In genomic region chr10:129971381-129972144, GRCh38 we compare ENCODE assay signal across 8 cellular contexts. TPM values are rescaled to one million over a fixed set of nuclear protein-coding genes. Genes with fewer than 3 reads are reported as not detected.
DNase-seq lines count a peak whose midpoint lies in the region; ATAC-seq, FAIRE-seq and TF ChIP-seq lines count a peak whose summit lies in the region.

No MANE protein-coding gene starts in this region.

- no peak overlapping the region for H3K9ac ChIP-seq in SK-N-MC (ENCODE audit: insufficient read length)

- CTCF ChIA-PET in Caco-2 (lab: Charles Lee): interaction anchor here (0.6 to 1.2 kb wide), 3 partner anchors 48 to 253 kb away, joined by 3 to 14 read pairs (median 4); no protein-coding TSS in a partner anchor

- no peaks in the 10 kb centered on the region for H3K36me3 Mint-ChIP-seq in Caco-2 (ENCODE audit: insufficient read depth, unreplicated experiment)
- peaks cover 15% of the 10 kb centered on the region for H3K36me3 Mint-ChIP-seq in effector memory CD8-positive, alpha-beta T cell (ENCODE audit: insufficient read depth)

- BruUV-seq in Caco-2 (replicated peaks; lab: Mats Ljungman, UMichigan): no TSS peak

- DNase-seq in Caco-2 (peak in 1 of 2 experiments; percentile 80), H7 (peak; percentile 95), SK-N-MC (ENCODE audit: low read depth, low spot score) (no peak), mucosa of descending colon (peak in 2 of 3 donors; percentile 57 to 72), tibial artery (peak; percentile 55 to 69), mesenteric fat pad (ENCODE audit: low spot score) (no peak), GM12891 (ENCODE audit: insufficient read length, low spot score) (no peak)
- no peak for DNase-seq in effector memory CD8-positive, alpha-beta T cell

- H3K36me3 ChIP-seq in Caco-2 (ENCODE audit: control insufficient read depth, insufficient read depth, low read length) (no peaks in the 10 kb centered on the region), H7 (replicated peaks; ENCODE audit: control insufficient read depth, insufficient read depth, low read length) (no peaks in the 10 kb centered on the region), SK-N-MC (ENCODE audit: insufficient read depth, low read length) (no peaks in the 10 kb centered on the region), mucosa of descending colon (ENCODE audit: low read depth) (no peaks in the 10 kb centered on the region), tibial artery (no peaks in the 10 kb centered on the region)

- peak overlapping the region; percentile 52 for H3K4me3 Mint-ChIP-seq in Caco-2 (ENCODE audit: unreplicated experiment)
- H3K4me3 Mint-ChIP-seq in effector memory CD8-positive, alpha-beta T cell: peak overlapping the region; percentile 64 to 67

- peaks cover 19% of the 10 kb centered on the region for H3K27me3 Mint-ChIP-seq in Caco-2 (ENCODE audit: insufficient read depth, unreplicated experiment)
- peaks cover 68 to 78% of the 10 kb centered on the region in 2 donors for H3K27me3 Mint-ChIP-seq in effector memory CD8-positive, alpha-beta T cell

- FAIRE-seq in GM12891 (lab: Jason Lieb, UNC): no peak

- H3K27ac ChIP-seq in SK-N-MC (no peak overlapping the region), tibial artery (no peak overlapping the region)

- intact Hi-C loops in Caco-2 (cut with micrococcal nuclease; ENCODE audit: unreplicated experiment): loop anchor here (1.0 to 2.0 kb wide), 3 partner anchors 82 to 941 kb away; no protein-coding TSS in a partner anchor
- intact Hi-C loops in mucosa of descending colon (cut with DNase I, micrococcal nuclease): no loop called here
- intact Hi-C loops in tibial artery (cut with DNase I; ENCODE audit: low total_unique reads): loop anchor here (5.0 to 10.0 kb wide), 2 partner anchors 163 to 939 kb away; partner anchors contain the start of gene GLRX3

- no peaks in the 10 kb centered on the region for H3K4me1 Mint-ChIP-seq in Caco-2 (ENCODE audit: low read depth, unreplicated experiment)
- H3K4me1 Mint-ChIP-seq in effector memory CD8-positive, alpha-beta T cell (ENCODE audit: low read depth in 2 of 2): peaks cover 4 to 5% of the 10 kb centered on the region in 2 donors

- no peak overlapping the region for H3K27ac Mint-ChIP-seq in Caco-2 (ENCODE audit: unreplicated experiment)
- no peak overlapping the region for H3K27ac Mint-ChIP-seq in effector memory CD8-positive, alpha-beta T cell

- peak overlapping the region; percentile 52 for H3K4me3 ChIP-seq in Caco-2 (ENCODE audit: low read depth, low read length)
- H3K4me3 ChIP-seq in H7 (ENCODE audit: insufficient read depth, low read depth, low read length): peak overlapping the region; percentile 34
- peak overlapping the region; percentile 79 for H3K4me3 ChIP-seq in SK-N-MC
- H3K4me3 ChIP-seq in mucosa of descending colon: no peak overlapping the region
- peak overlapping the region; percentile 27 to 42 for H3K4me3 ChIP-seq in tibial artery

- TF ChIP-seq CTCF in Caco-2 (IDR thresholded peaks at IDR 0.05; ENCODE audit: insufficient read depth in 1 of 2, low read depth in 1 of 2, low read length in 1 of 2, severe bottlenecking in 1 of 2, unreplicated experiment in 1 of 2) (peak; percentile 50), mucosa of descending colon (IDR thresholded peaks at IDR 0.05) (peak; percentile 40), tibial artery (IDR thresholded peaks at IDR 0.05) (peak; percentile 43 to 59)

- H3K27me3 ChIP-seq in Caco-2 (replicated peaks; ENCODE audit: control insufficient read depth, insufficient read depth, low read length): 0 out of 2 replicates have a peak, but pooled peaks cover 1% of the 10 kb centered on the region
- H3K27me3 ChIP-seq in H7 (ENCODE audit: control insufficient read depth, insufficient read depth, low read length): peaks cover 78% of the 10 kb centered on the region
- peaks cover 0 to 94% of the 10 kb centered on the region in 2 donors for H3K27me3 ChIP-seq in tibial artery

- no peak for ATAC-seq in effector memory CD8-positive, alpha-beta T cell (replicated peaks)
- peak; percentile 88 for ATAC-seq in mucosa of descending colon

- H3K4me1 ChIP-seq in Caco-2: peaks cover 11% of the 10 kb centered on the region; the same call in 1 of the 2 replicates
- peaks cover 9% of the 10 kb centered on the region for H3K4me1 ChIP-seq in mucosa of descending colon (ENCODE audit: low read depth)
- peaks cover 0 to 55% (median 33%) of the 10 kb centered on the region in 4 donors for H3K4me1 ChIP-seq in tibial artery

- H3K9me3 ChIP-seq in Caco-2 (0 out of 2 replicates have a peak, but pooled peaks cover 3% of the 10 kb centered on the region), SK-N-MC (ENCODE audit: low read depth, low read length) (no peaks in the 10 kb centered on the region), mucosa of descending colon (no peaks in the 10 kb centered on the region), tibial artery (no peaks in the 10 kb centered on the region)

- no peaks in the 10 kb centered on the region for H3K9me3 Mint-ChIP-seq in Caco-2 (ENCODE audit: unreplicated experiment)
- no peaks in the 10 kb centered on the region for H3K9me3 Mint-ChIP-seq in effector memory CD8-positive, alpha-beta T cell

- POLR2A ChIA-PET in Caco-2 (lab: Charles Lee): no interaction called here

- TF ChIP-seq POLR2A in GM12891 (IDR thresholded peaks at IDR 0.05; ENCODE audit: low read depth, low read length): no peak

TF ChIP-seq in GM12891, 5 proteins besides CTCF, POLR2A, EP300 and RAD21:
- no peak for TF ChIP-seq PAX5 (IDR thresholded peaks at IDR 0.05; ENCODE audit: insufficient read depth, low read length, severe bottlenecking)
- no peak for TF ChIP-seq POU2F2 (IDR thresholded peaks at IDR 0.05; ENCODE audit: low read depth, low read length)
- no peak for TF ChIP-seq POLR2AphosphoS5 (IDR thresholded peaks at IDR 0.05; ENCODE audit: low read depth, low read length)
- no peak for TF ChIP-seq SPI1 (IDR thresholded peaks at IDR 0.05; ENCODE audit: low read depth, low read length)
- TF ChIP-seq TAF1 (IDR thresholded peaks at IDR 0.05; ENCODE audit: low read depth, low read length): no peak

RNA-seq across cellular contexts. Expression of gene EBF3, which starts 7.5 kb away (rescaled TPM):
- total RNA-seq in Caco-2 (2022) (0.63 and 0.79 TPM in 2 replicates), mucosa of descending colon (1 to 10 TPM in 1 of 3 donors, under 1 TPM in 2; 0.23 to 2.8 (median 0.89) TPM), mesenteric fat pad (28.6 TPM)
- 0.76 and 1.4 TPM in 2 replicates for total RNA-seq in H7 (2014; rRNA removed; shearing (Covaris generic))
- polyA plus RNA-seq in GM12891 (2012; ENCODE audit: low read depth, missing spikeins): not detected

Comparison
In these comparisons a context has a peak if more than half of its experiments do, and no peak if none do; other contexts are left out.
1. DNase-seq: peak in H7 (single experiment), mucosa of descending colon (2 of 3) and tibial artery (2 of 2); none in SK-N-MC (single experiment), effector memory CD8-positive, alpha-beta T cell (0 of 3), mesenteric fat pad (single experiment) and GM12891 (single experiment).
2. intact Hi-C loops: an anchor here in Caco-2 (1.0 to 2.0 kb wide) and tibial artery (5.0 to 10.0 kb wide); none called in mucosa of descending colon.
3. Peak in every context shown above with its lines, with median percentiles within 50 percentile points of each other: CTCF ChIP-seq.